ENCODE assay signal across 9 cellular contexts in genomic region chr18:54958711-54959625, GRCh38. TPM values are rescaled to one million over a fixed set of nuclear protein-coding genes. Genes with fewer than 3 reads are reported as not detected.
DNase-seq lines count a peak whose midpoint lies in the region; ATAC-seq and TF ChIP-seq lines count a peak whose summit lies in the region.
"Had no signal": no experiment of that assay in that cellular context is flagged by ENCODE, and none has a peak within 500 bp of the region (broad histone marks: within the 10 kb centered on the region; RNA-seq: fewer than 3 reads in every experiment).

TSS of gene CCDC68 (minus strand) at chr18:54959461. CDS start at chr18:54942791, 16,670 bp downstream.

- H2BK15ac ChIP-seq in neuronal stem cell (ENCODE audit: low read length) = no peak within 1 kb of the TSS

- peaks cover 28 to 34% of the 10 kb centered on the region in 2 donors for H3K27me3 Mint-ChIP-seq in CD4-positive, alpha-beta memory T cell

- CTCF ChIA-PET in CD4-positive, alpha-beta memory T cell (lab: Charles Lee; ENCODE audit: partially characterized antibody) = interaction anchor here (1.0 kb wide), 1 partner anchor 24 kb away, joined by 3 read pairs; no protein-coding TSS in a partner anchor

- H3K27me3 ChIP-seq in CD4-positive, alpha-beta memory T cell (ENCODE audit: insufficient read depth, low read length) = peaks cover 3% of the 10 kb centered on the region
- H3K27me3 ChIP-seq in neuronal stem cell (ENCODE audit: control insufficient read depth in 3 of 3, insufficient read depth in 3 of 3, low read depth in 1 of 3, low read length in 3 of 3) (peaks cover 0 to 4% (median 0%) of the 10 kb centered on the region in 3 experiments), Karpas-422 (ENCODE audit: low read length) (no peaks in the 10 kb centered on the region)

- no peak within 1 kb of the TSS for H3K4ac ChIP-seq in neuronal stem cell (ENCODE audit: low read length)

- intact Hi-C loops in CD4-positive, alpha-beta memory T cell (cut with micrococcal nuclease) = no loop called here

- DNase-seq in CD4-positive, alpha-beta memory T cell = no peak
- DNase-seq in NCI-H460 (ENCODE audit: extremely low read depth, low read depth) (peak; percentile 47), fibroblast of villous mesenchyme (ENCODE audit: low read depth) (peak; percentile 76), neuronal stem cell (ENCODE audit: low spot score) (peak; percentile 21), OCI-M1 (lab: John Stamatoyannopoulos, UW) (no peak), SIG-M5 treated with dmso at 0.1 percent for 504 hours (lab: John Stamatoyannopoulos, UW; ENCODE audit: unreplicated experiment) (no peak), Karpas-422 (no peak)

- H4K8ac ChIP-seq in neuronal stem cell (ENCODE audit: low read depth, low read length) = no peak within 1 kb of the TSS

- POLR2A ChIA-PET in CD4-positive, alpha-beta memory T cell (lab: Charles Lee; ENCODE audit: partially characterized antibody) = no interaction called here

- H3K9me3 ChIP-seq in CD4-positive, alpha-beta memory T cell (ENCODE audit: control insufficient read depth in 1 of 2, low read length in 2 of 2) = no peaks in the 10 kb centered on the region
- no peaks in the 10 kb centered on the region for H3K9me3 ChIP-seq in neuronal stem cell (replicated peaks in 1 of 2; ENCODE audit: control insufficient read depth in 2 of 2, insufficient read depth in 1 of 2, low read depth in 1 of 2, low read length in 2 of 2)
- H3K9me3 ChIP-seq in Karpas-422 (ENCODE audit: low read length) = no peaks in the 10 kb centered on the region
- H3K9me3 ChIP-seq: adrenal gland had no signal

- no peak for ATAC-seq in HG03354 (IDR thresholded peaks at IDR 0.05; ENCODE audit: poor library complexity, severe bottlenecking, unreplicated experiment)

- peak within 1 kb of the TSS; percentile 56 for H3K4me2 ChIP-seq in neuronal stem cell (ENCODE audit: insufficient read depth, low read length, poor library complexity, severe bottlenecking)
- no peak within 1 kb of the TSS for H3K4me2 ChIP-seq in Karpas-422 (ENCODE audit: low read depth, low read length, poor library complexity, severe bottlenecking)

- TF ChIP-seq CTCF in fibroblast of villous mesenchyme (IDR thresholded peaks at IDR 0.05; ENCODE audit: insufficient read depth, low read depth, low read length) = no peak

- H3K27ac ChIP-seq in CD4-positive, alpha-beta memory T cell (ENCODE audit: low read depth, low read length) = no peak within 1 kb of the TSS
- H3K27ac ChIP-seq in neuronal stem cell (replicated peaks; ENCODE audit: low read length) = no peak within 1 kb of the TSS
- H3K27ac ChIP-seq in Karpas-422 (ENCODE audit: low read length) = no peak within 1 kb of the TSS

- peaks cover 0 to 9% (median 4%) of the 10 kb centered on the region in 4 donors for H3K4me1 Mint-ChIP-seq in CD4-positive, alpha-beta memory T cell

- H3K36me3 ChIP-seq in CD4-positive, alpha-beta memory T cell (ENCODE audit: insufficient read depth, low read length) = no peaks in the 10 kb centered on the region
- H3K36me3 ChIP-seq in neuronal stem cell (replicated peaks in 1 of 2; ENCODE audit: control insufficient read depth in 2 of 2, insufficient read depth in 2 of 2, low read length in 2 of 2) (no peaks in the 10 kb centered on the region), Karpas-422 (ENCODE audit: insufficient read depth, low read length) (no peaks in the 10 kb centered on the region)
- H3K36me3 ChIP-seq: adrenal gland had no signal

- no peaks in the 10 kb centered on the region for H3K4me1 ChIP-seq in CD4-positive, alpha-beta memory T cell (ENCODE audit: insufficient read depth, low read length)
- H3K4me1 ChIP-seq in neuronal stem cell (ENCODE audit: control insufficient read depth in 2 of 2, insufficient read depth in 1 of 2, low read depth in 1 of 2, low read length in 2 of 2) = no peaks in the 10 kb centered on the region
- H3K4me1 ChIP-seq in Karpas-422 (ENCODE audit: low read length) = no peaks in the 10 kb centered on the region

- no peak within 1 kb of the TSS for H3K14ac ChIP-seq in neuronal stem cell (ENCODE audit: low read length)

- no peak within 1 kb of the TSS for H3K23ac ChIP-seq in neuronal stem cell (ENCODE audit: low read depth, low read length, poor library complexity)

- WGBS in neuronal stem cell (ENCODE audit: extremely low coverage in 2 of 2, insufficient read length in 2 of 2, insufficient replicate concordance in 1 of 2), 2 donors = no CpG with 5 or more reads among the region's 57 CpGs

- no peak within 1 kb of the TSS for H2BK12ac ChIP-seq in neuronal stem cell (ENCODE audit: low read length)

- H3K9me3 Mint-ChIP-seq in CD4-positive, alpha-beta memory T cell = no peaks in the 10 kb centered on the region

- no peak within 1 kb of the TSS for H2BK120ac ChIP-seq in neuronal stem cell (ENCODE audit: low read depth, low read length)

- H3K9me2 ChIP-seq in Karpas-422 (replicated peaks; ENCODE audit: insufficient read depth, low read length) = no peaks in the 10 kb centered on the region

- H4K20me1 ChIP-seq in Karpas-422 (ENCODE audit: insufficient read depth, low read depth, low read length) = no peaks in the 10 kb centered on the region

- peak within 1 kb of the TSS; percentile 81 for H3K18ac ChIP-seq in neuronal stem cell (ENCODE audit: low read length)

- no peak within 1 kb of the TSS for H2BK5ac ChIP-seq in neuronal stem cell (ENCODE audit: low read length)

- H3K36me3 Mint-ChIP-seq in CD4-positive, alpha-beta memory T cell = no peaks in the 10 kb centered on the region

- H4K91ac ChIP-seq in neuronal stem cell (ENCODE audit: low read depth, low read length, poor library complexity) = no peak within 1 kb of the TSS

- no peaks in the 10 kb centered on the region for H3K79me1 ChIP-seq in neuronal stem cell (ENCODE audit: low read depth, low read length)

- peak within 1 kb of the TSS in 6 of 8 donors; percentile 7 to 49 (median 38) for H3K4me3 Mint-ChIP-seq in CD4-positive, alpha-beta memory T cell

- H2AFZ ChIP-seq in neuronal stem cell (ENCODE audit: low read length) (no peak within 1 kb of the TSS), Karpas-422 (ENCODE audit: low read length) (no peak within 1 kb of the TSS)

- H3K9ac ChIP-seq in neuronal stem cell (ENCODE audit: low read depth, low read length, poor library complexity) (no peak within 1 kb of the TSS), Karpas-422 (ENCODE audit: low read length) (no peak within 1 kb of the TSS)

- no peaks in the 10 kb centered on the region for H3K79me2 ChIP-seq in Karpas-422 (ENCODE audit: low read length)

- H3K4me3 ChIP-seq in CD4-positive, alpha-beta memory T cell (ENCODE audit: low read length in 2 of 2) = no peak within 1 kb of the TSS
- H3K4me3 ChIP-seq in fibroblast of villous mesenchyme (ENCODE audit: low read depth, low read length) (peak within 1 kb of the TSS; percentile 89), neuronal stem cell (ENCODE audit: low read length in 2 of 2) (peak within 1 kb of the TSS in 1 of 2 donors; percentile 82), Karpas-422 (ENCODE audit: low read length) (no peak within 1 kb of the TSS)

- no peak within 1 kb of the TSS for H2AK5ac ChIP-seq in neuronal stem cell (ENCODE audit: low read depth, low read length)

- H3K27ac Mint-ChIP-seq in CD4-positive, alpha-beta memory T cell = peak within 1 kb of the TSS in 1 of 7 donors; percentile 8

RNA-seq across cellular contexts. Expression of gene CCDC68, which starts in this region (rescaled TPM):
- total RNA-seq in CD4-positive, alpha-beta memory T cell = under 1 TPM in 1 of 2 experiments, not detected in 1; 0.33 TPM
- polyA plus RNA-seq in CD4-positive, alpha-beta memory T cell = not detected
- 55.6 and 64.8 TPM in 2 replicates for total RNA-seq in NCI-H460 (2014; rRNA removed; shearing (Covaris generic))
- polyA plus RNA-seq in NCI-H460 (2014; cell fraction: nucleus; rRNA removed) = 33.1 and 39.1 TPM in 2 replicates
- total RNA-seq in fibroblast of villous mesenchyme = 3.5 and 9.1 TPM in 2 replicates
- polyA plus RNA-seq in neuronal stem cell (2013, experiment 1 of 2) = 0.13 TPM
- polyA plus RNA-seq in neuronal stem cell (2013, experiment 2 of 2) = 0.11 TPM
- not detected in 2 replicates for total RNA-seq in Karpas-422 (2014; rRNA removed; shearing (Covaris generic); ENCODE audit: low replicate concordance)

Comparison
In these comparisons a context has a peak if more than half of its experiments do, and no peak if none do; other contexts are left out.
1. DNase-seq: peak in NCI-H460 (single experiment), fibroblast of villous mesenchyme (single experiment) and neuronal stem cell (single experiment); none in CD4-positive, alpha-beta memory T cell (0 of 5), OCI-M1 (single experiment), SIG-M5 treated with dmso at 0.1 percent for 504 hours (single experiment) and Karpas-422 (single experiment).